ENCODE assay signal across 10 cellular contexts in genomic region chr3:61663728-61664492, GRCh38.
DNase-seq lines count a peak whose midpoint lies in the region; ATAC-seq, FAIRE-seq and TF ChIP-seq lines count a peak whose summit lies in the region.
"Had no signal": no experiment of that assay in that cellular context is flagged by ENCODE, and none has a peak within 500 bp of the region (broad histone marks: within the 10 kb centered on the region; RNA-seq: fewer than 3 reads in every experiment).

No MANE protein-coding gene starts in this region.

- 47 to 52% methylated on average over 8 of the region's 8 CpGs for WGBS in aorta, 2 donors
- 59 to 68% methylated on average over 8 of the region's 8 CpGs for whole genome bisulfite sequencing in esophagus squamous epithelium, 2 donors

- no peak overlapping the region for H2AFZ ChIP-seq in keratinocyte (ENCODE audit: control insufficient read depth, low read length)

- H3K27me3 ChIP-seq in keratinocyte (ENCODE audit: control insufficient read depth, extremely low read depth, insufficient read depth, low read length): no peaks in the 10 kb centered on the region
- H3K27me3 ChIP-seq in aorta (ENCODE audit: control insufficient read depth in 1 of 2, insufficient read depth in 2 of 2, low read length in 1 of 2): no peaks in the 10 kb centered on the region
- H3K27me3 ChIP-seq in esophagus squamous epithelium: no peaks in the 10 kb centered on the region

- TF ChIP-seq POLR2A in esophagus squamous epithelium (IDR thresholded peaks at IDR 0.05): no peak

- no peak for ATAC-seq in aorta (ENCODE audit: low FRiP score)

- H3K4me1 ChIP-seq in keratinocyte (ENCODE audit: control insufficient read depth, extremely low read depth, insufficient read depth, low read length) (peaks cover 29% of the 10 kb centered on the region), aorta (ENCODE audit: control insufficient read depth in 1 of 2, insufficient read depth in 2 of 2, low read length in 2 of 2) (peaks cover 0 to 7% of the 10 kb centered on the region in 2 donors), esophagus squamous epithelium (peaks cover 0 to 14% (median 7%) of the 10 kb centered on the region in 3 donors)

- H3K9me3 ChIP-seq in keratinocyte (ENCODE audit: control insufficient read depth, low read depth, low read length) (no peaks in the 10 kb centered on the region), aorta (ENCODE audit: control insufficient read depth, low read length) (no peaks in the 10 kb centered on the region), esophagus squamous epithelium (no peaks in the 10 kb centered on the region)

- no peak overlapping the region for H3K4me3 ChIP-seq in keratinocyte (ENCODE audit: control insufficient read depth in 2 of 3, extremely low read depth in 1 of 3, insufficient read depth in 2 of 3, low read depth in 1 of 3, low read length in 3 of 3)
- no peak overlapping the region for H3K4me3 ChIP-seq in aorta (ENCODE audit: low read length in 2 of 2)
- H3K4me3 ChIP-seq in esophagus squamous epithelium: no peak overlapping the region

- peak; percentile 88 for DNase-seq in ACHN
- peak; percentile 88 for DNase-seq in HS-27A (ENCODE audit: low read depth)
- DNase-seq in astrocyte of the hippocampus (ENCODE audit: low read depth, low spot score): peak; percentile 88
- DNase-seq in keratinocyte (ENCODE audit: low read depth, low spot score): no peak
- no peak for DNase-seq in effector CD8-positive, alpha-beta T cell (lab: John Stamatoyannopoulos, UW)
- no peak for DNase-seq in HuH-7.5 (ENCODE audit: low spot score)
- DNase-seq in aorta: no peak
- DNase-seq in esophagus squamous epithelium (lab: John Stamatoyannopoulos, UW): no peak
- DNase-seq: cerebellar nuclear complex; stimulated activated CD4-positive, alpha-beta T cell treated with anti-CD3 and anti-CD28 coated beads, Interleukin-4, amount 100 ng/mL, for 1 hour had no signal

- H3K36me3 ChIP-seq in keratinocyte (ENCODE audit: control insufficient read depth in 2 of 2, extremely low read depth in 1 of 2, insufficient read depth in 2 of 2, low read length in 2 of 2) (no peaks in the 10 kb centered on the region), aorta (ENCODE audit: control insufficient read depth in 1 of 2, insufficient read depth in 2 of 2, low read length in 1 of 2) (no peaks in the 10 kb centered on the region), esophagus squamous epithelium (no peaks in the 10 kb centered on the region)

- H3K9me1 ChIP-seq in keratinocyte (ENCODE audit: control insufficient read depth, extremely low read depth, insufficient read depth, low read length): no peaks in the 10 kb centered on the region

- peak; percentile 92 for FAIRE-seq in keratinocyte (lab: Jason Lieb, UNC)

- in situ Hi-C loops in ACHN (cut with HindIII; ENCODE audit: low pct_ligation_motif_present, low pct_unique_long_range_greater_than_20kb, low sequenced_read_pairs): no loop called here

- peak overlapping the region; percentile 1 for H3K27ac ChIP-seq in keratinocyte (ENCODE audit: control insufficient read depth, insufficient read depth, low read length)
- no peak overlapping the region for H3K27ac ChIP-seq in aorta (ENCODE audit: low read depth in 1 of 2, low read length in 2 of 2)
- no peak overlapping the region for H3K27ac ChIP-seq in esophagus squamous epithelium

- intact Hi-C loops in aorta (cut with DNase I): no loop called here
- intact Hi-C loops in esophagus squamous epithelium (cut with DNase I): no loop called here

- peaks cover 10% of the 10 kb centered on the region for H3K79me2 ChIP-seq in keratinocyte (ENCODE audit: control insufficient read depth, insufficient read depth, low read length)

- peak overlapping the region; percentile 13 for H3K4me2 ChIP-seq in keratinocyte (ENCODE audit: control insufficient read depth, extremely low read depth, insufficient read depth, low read depth, low read length)

- dilution Hi-C loops in keratinocyte (cut with MboI; ENCODE audit: extremely low pct_ligation_motif_present, low sequenced_read_pairs): no loop called here

- H3K9ac ChIP-seq in keratinocyte (ENCODE audit: control insufficient read depth, extremely low read depth, insufficient read depth, low read length): no peak overlapping the region

- no peaks in the 10 kb centered on the region for H4K20me1 ChIP-seq in keratinocyte (ENCODE audit: control insufficient read depth, extremely low read depth, insufficient read depth, low read length)

- TF ChIP-seq CTCF in keratinocyte (optimal IDR thresholded peaks at IDR 0.05 in 1 of 3, IDR thresholded peaks at IDR 0.05 in 1 of 3, conservative IDR thresholded peaks at IDR 0.05 in 1 of 3; ENCODE audit: extremely low read depth in 1 of 3, insufficient read depth in 2 of 3, low read length in 3 of 3) (no peak), esophagus squamous epithelium (IDR thresholded peaks at IDR 0.05) (no peak)

Comparison
In these comparisons a context has a peak if more than half of its experiments do, and no peak if none do; other contexts are left out.
1. DNase-seq: peak in ACHN (single experiment), HS-27A (single experiment) and astrocyte of the hippocampus (single experiment); none in keratinocyte (single experiment), effector CD8-positive, alpha-beta T cell (single experiment), HuH-7.5 (single experiment), aorta (0 of 2) and esophagus squamous epithelium (single experiment).